ENCODE assay signal across 11 cellular contexts in the genomic region with DNA sequence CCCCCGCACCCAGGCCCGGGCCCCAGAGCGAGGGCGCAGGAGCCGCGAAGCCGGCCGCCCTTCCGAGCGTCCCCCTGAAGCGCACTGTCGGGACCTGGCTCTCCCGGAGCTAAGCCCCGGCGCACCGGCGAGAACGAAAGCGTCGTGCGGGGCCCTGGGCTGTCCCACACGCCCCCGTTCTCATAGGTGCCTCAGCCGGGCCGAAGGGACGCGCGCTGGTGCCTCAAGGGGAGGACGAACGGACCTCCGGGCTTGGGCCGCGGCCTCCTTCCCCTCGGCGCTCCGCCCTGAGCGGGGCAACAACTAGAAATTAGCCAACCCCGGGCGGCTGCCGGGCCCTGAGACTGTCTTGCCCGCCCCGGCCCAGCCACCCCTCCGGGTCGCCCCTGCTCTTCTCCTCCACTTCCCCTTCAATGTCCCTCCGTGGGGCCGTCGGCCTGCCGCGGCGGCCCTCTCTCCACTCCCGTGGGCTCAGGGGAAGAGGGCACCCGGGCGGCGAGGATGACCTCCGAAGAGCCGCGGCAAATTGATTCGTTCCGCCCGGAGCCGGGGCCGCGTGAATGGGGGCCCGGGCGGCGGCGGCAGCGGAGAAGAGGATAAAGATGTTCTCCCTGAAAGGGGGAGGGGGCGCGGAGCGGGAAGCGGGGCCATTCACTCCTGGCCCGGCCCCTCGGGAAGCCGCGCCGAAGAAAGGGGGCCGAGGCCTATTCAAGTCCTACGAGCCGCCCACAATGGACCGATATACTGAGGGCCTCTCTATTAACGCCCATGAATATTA. TPM values are rescaled to one million over a fixed set of nuclear protein-coding genes. Genes with fewer than 3 reads are reported as not detected.
DNase-seq lines count a peak whose midpoint lies in the region; ATAC-seq lines count a peak whose summit lies in the region.
"Had no signal": no experiment of that assay in that cellular context is flagged by ENCODE, and none has a peak within 500 bp of the region (broad histone marks: within the 10 kb centered on the region; RNA-seq: fewer than 3 reads in every experiment).

No MANE protein-coding gene starts in this region.

- peaks cover 99% of the 10 kb centered on the region for H3K27me3 ChIP-seq in NT2/D1 (ENCODE audit: insufficient read depth, insufficient read length)
- peaks cover 47% of the 10 kb centered on the region for H3K27me3 ChIP-seq in rectal smooth muscle tissue (ENCODE audit: control insufficient read depth, insufficient read depth, low read length)

- H3K4me1 ChIP-seq in NT2/D1 (ENCODE audit: insufficient read depth, insufficient read length) = peaks cover 17% of the 10 kb centered on the region
- H3K4me1 ChIP-seq in rectal smooth muscle tissue (ENCODE audit: control insufficient read depth, insufficient read depth, low read length) = no peaks in the 10 kb centered on the region

- DNase-seq in ELR (ENCODE audit: low read depth) (peak; percentile 19), NT2/D1 (ENCODE audit: low read depth, low spot score) (no peak), Right ventricle myocardium superior (no peak), RKO (ENCODE audit: low spot score) (no peak), epidermal melanocyte (ENCODE audit: insufficient read length, low spot score) (no peak), NCI-H1105 treated with DMSO at 0.1 percent for 48 hours (lab: John Stamatoyannopoulos, UW) (no peak)
- DNase-seq: activated naive CD4-positive, alpha-beta T cell treated with Interleukin-2 at 50 U/mL for 16 hours; HFFc6; hypothalamus had no signal

- H3K4me3 ChIP-seq in NT2/D1 (ENCODE audit: insufficient read length, low read depth) (peak overlapping the region; percentile 30), rectal smooth muscle tissue (ENCODE audit: low read length) (peak overlapping the region; percentile 58)

- peak; percentile 18 for ATAC-seq in Right ventricle myocardium superior (ENCODE audit: poor library complexity)
- no peak for ATAC-seq in GM21515 (IDR thresholded peaks at IDR 0.05; ENCODE audit: unreplicated experiment)

- intact Hi-C loops in Right ventricle myocardium superior (cut with DNase I) = no loop called here

- no peaks in the 10 kb centered on the region for H3K36me3 ChIP-seq in NT2/D1 (ENCODE audit: insufficient read depth, insufficient read length, low read length)
- H3K36me3 ChIP-seq in rectal smooth muscle tissue (ENCODE audit: control insufficient read depth, insufficient read depth, low read length) = no peaks in the 10 kb centered on the region

- no peak overlapping the region for H3K27ac ChIP-seq in rectal smooth muscle tissue (ENCODE audit: low read depth, low read length)

- H3K9ac ChIP-seq in NT2/D1 (ENCODE audit: insufficient read length, low read depth) (peak overlapping the region; percentile 42), rectal smooth muscle tissue (ENCODE audit: low read length) (no peak overlapping the region)

- no peaks in the 10 kb centered on the region for H3K9me3 ChIP-seq in NT2/D1 (ENCODE audit: insufficient read depth, low read length)

RNA-seq across cellular contexts. Expression of a gene that starts 3.5 kb away (rescaled TPM):
- not detected for total RNA-seq in Right ventricle myocardium superior

RNA-seq across cellular contexts. Expression of a gene that starts 32.7 kb away (rescaled TPM):
- 10.9 TPM for total RNA-seq in Right ventricle myocardium superior
